Comparison of ENCODE assay signal across 11 cellular contexts in genomic region chr5:95824747-95825146, GRCh38. TPM values are rescaled to one million over a fixed set of nuclear protein-coding genes. Genes with fewer than 3 reads are reported as not detected.
DNase-seq lines count a peak whose midpoint lies in the region; ATAC-seq and TF ChIP-seq lines count a peak whose summit lies in the region.
"Had no signal": no experiment of that assay in that cellular context is flagged by ENCODE, and none has a peak within 500 bp of the region (broad histone marks: within the 10 kb centered on the region; RNA-seq: fewer than 3 reads in every experiment).

No MANE protein-coding gene starts in this region.

- H3K27me3 ChIP-seq in liver (ENCODE audit: control insufficient read depth in 4 of 4, insufficient read depth in 4 of 4, low read length in 3 of 4): no peaks in the 10 kb centered on the region
- H3K27me3 ChIP-seq: SJCRH30 had no signal

- H3K9me3 ChIP-seq in liver (ENCODE audit: control insufficient read depth in 4 of 4, low read length in 3 of 4): no peaks in the 10 kb centered on the region
- H3K9me3 ChIP-seq: SJCRH30 had no signal

- peaks cover 3 to 62% (median 37%) of the 10 kb centered on the region in 4 donors for H3K4me1 ChIP-seq in liver (ENCODE audit: control insufficient read depth in 4 of 4, insufficient read depth in 4 of 4, low read length in 3 of 4)

- H3K4me1 Mint-ChIP-seq in activated T-helper 17 cell treated with anti-CD3 and anti-CD28 coated beads, Interleukin-2, amount 50 U/mL, for 72 hours: peaks cover 36% of the 10 kb centered on the region

- peak; percentile 51 for DNase-seq in activated CD8-positive, alpha-beta memory T cell treated with anti-CD3 and anti-CD28 coated beads, Interleukin-2, amount 50 U/mL, for 48 hours
- no peak for DNase-seq in activated CD8-positive, alpha-beta memory T cell treated with anti-CD3 and anti-CD28 coated beads, Interleukin-2, amount 50 U/mL, for 4 hours
- DNase-seq in substantia nigra (lab: John Stamatoyannopoulos, UW) (no peak), CD1c-positive myeloid dendritic cell (ENCODE audit: extremely low spot score) (no peak), sciatic nerve (ENCODE audit: low spot score) (no peak), NCI-H82 treated with DMSO at 0.1 percent for 48 hours (lab: John Stamatoyannopoulos, UW; ENCODE audit: unreplicated experiment) (no peak)
- DNase-seq: activated gamma-delta T cell, NCI-H1436 had no signal

- H3K9ac ChIP-seq in liver (ENCODE audit: low read depth in 1 of 2, low read length in 2 of 2): no peak overlapping the region

- 94% methylated on average over 5 of the region's 5 CpGs for WGBS in liver

- H3K4me3 ChIP-seq in liver (ENCODE audit: low read depth in 1 of 3, low read length in 3 of 3): no peak overlapping the region

- no peak for ATAC-seq in activated T-helper 17 cell treated with anti-CD3 and anti-CD28 coated beads, Interleukin-2, amount 50 U/mL, for 72 hours (replicated peaks)
- ATAC-seq in sciatic nerve: no peak

- no peak for TF ChIP-seq CTCF in liver (IDR thresholded peaks at IDR 0.05; ENCODE audit: low read depth, low read length, missing input control)

- TF ChIP-seq RAD21 in liver (IDR thresholded peaks at IDR 0.05): no peak

- H3K36me3 ChIP-seq in liver (ENCODE audit: control insufficient read depth in 4 of 4, insufficient read depth in 3 of 4, low read depth in 1 of 4, low read length in 3 of 4): no peaks in the 10 kb centered on the region
- H3K36me3 ChIP-seq: SJCRH30 had no signal

- H3K27ac ChIP-seq in liver (ENCODE audit: low read depth in 1 of 2, low read length in 2 of 2) (peak overlapping the region; percentile 74 to 90), substantia nigra (ENCODE audit: low read depth, low read length, poor library complexity, severe bottlenecking) (peak overlapping the region; percentile 55)

- no peaks in the 10 kb centered on the region for H3K27me3 Mint-ChIP-seq in activated T-helper 17 cell treated with anti-CD3 and anti-CD28 coated beads, Interleukin-2, amount 50 U/mL, for 72 hours

- H3K36me3 Mint-ChIP-seq in activated T-helper 17 cell treated with anti-CD3 and anti-CD28 coated beads, Interleukin-2, amount 50 U/mL, for 72 hours (ENCODE audit: low read depth): peaks cover 5% of the 10 kb centered on the region

- H3K4me3 Mint-ChIP-seq in activated T-helper 17 cell treated with anti-CD3 and anti-CD28 coated beads, Interleukin-2, amount 50 U/mL, for 72 hours: peak overlapping the region; percentile 97

- peak overlapping the region; percentile 86 for H3K27ac Mint-ChIP-seq in activated T-helper 17 cell treated with anti-CD3 and anti-CD28 coated beads, Interleukin-2, amount 50 U/mL, for 72 hours

- intact Hi-C loops in sciatic nerve (cut with DNase I): no loop called here

- H3K9me3 Mint-ChIP-seq in activated T-helper 17 cell treated with anti-CD3 and anti-CD28 coated beads, Interleukin-2, amount 50 U/mL, for 72 hours: no peaks in the 10 kb centered on the region

TF ChIP-seq in liver, 16 proteins besides CTCF, POLR2A, EP300 and RAD21:
- TF ChIP-seq ZBTB33 (IDR thresholded peaks at IDR 0.05): no peak
- TF ChIP-seq TAF1 (conservative IDR thresholded peaks at IDR 0.05): no peak
- TF ChIP-seq FOXA2 (IDR thresholded peaks at IDR 0.05): no peak
- TF ChIP-seq EGR1 (IDR thresholded peaks at IDR 0.05; ENCODE audit: low read depth in 2 of 2): no peak
- no peak for TF ChIP-seq REST (IDR thresholded peaks at IDR 0.05)
- no peak for TF ChIP-seq JUND (IDR thresholded peaks at IDR 0.05)
- no peak for TF ChIP-seq GABPA (IDR thresholded peaks at IDR 0.05 in 1 of 2, conservative IDR thresholded peaks at IDR 0.05 in 1 of 2)
- TF ChIP-seq RXRA (IDR thresholded peaks at IDR 0.05): no peak
- TF ChIP-seq FOXA1 (IDR thresholded peaks at IDR 0.05): no peak
- no peak for TF ChIP-seq SP1 (IDR thresholded peaks at IDR 0.05)
- TF ChIP-seq HNF4G (IDR thresholded peaks at IDR 0.05): no peak
- TF ChIP-seq HNF4A (conservative IDR thresholded peaks at IDR 0.05): no peak
- no peak for TF ChIP-seq YY1 (IDR thresholded peaks at IDR 0.05)
- no peak for TF ChIP-seq MAX (IDR thresholded peaks at IDR 0.05)

RNA-seq across cellular contexts. Expression of gene GLRX, which starts 2.2 kb away (rescaled TPM):
- total RNA-seq in activated T-helper 17 cell treated with anti-CD3 and anti-CD28 coated beads, Interleukin-2, amount 50 U/mL, for 72 hours: 10 to 100 TPM; 45.1 to 62.3 TPM
- total RNA-seq in liver (10 to 100 TPM; 48.2 to 61.8 TPM), sciatic nerve (22.2 TPM)
- 100 to 1,000 TPM; 152 to 187 TPM for polyA plus RNA-seq in liver
